ENCODE assay signal across 2 cellular contexts in genomic region chr2:2859732-2860131, GRCh38.
TF ChIP-seq lines count a peak whose summit lies in the region.

No MANE protein-coding gene starts in this region.

TF ChIP-seq in HepG2, 621 proteins besides CTCF, POLR2A, EP300 and RAD21 (continued from another document):
- TF ChIP-seq CREB1 (IDR thresholded peaks at IDR 0.05) (0 out of 2 replicates have a peak, but pooled peaks have one; percentile 1), CREB1 (CRISPR knock-in tag; IDR thresholded peaks at IDR 0.05) (no peak), USF2 (IDR thresholded peaks at IDR 0.05; ENCODE audit: low read depth, low read length) (peak; percentile 79), USF2 (CRISPR knock-in tag; IDR thresholded peaks at IDR 0.05; ENCODE audit: borderline replicate concordance) (no peak), RAD51 (IDR thresholded peaks at IDR 0.05; ENCODE audit: borderline replicate concordance) (peak; percentile 86), MNT (IDR thresholded peaks at IDR 0.05) (peak; percentile 100), REXO4 (CRISPR knock-in tag; IDR thresholded peaks at IDR 0.05; ENCODE audit: borderline replicate concordance) (no peak)
TF ChIP-seq in HepG2: peak in this region for 4.

TF ChIP-seq in K562, 482 proteins besides CTCF, POLR2A, EP300 and RAD21:
- TF ChIP-seq MAX (CRISPR knock-in tag; IDR thresholded peaks at IDR 0.05) (0 out of 2 replicates have a peak, but pooled peaks have one; percentile 34), DPF2 (IDR thresholded peaks at IDR 0.05) (no peak), LEF1 (IDR thresholded peaks at IDR 0.05) (no peak), TFE3 (CRISPR knock-in tag; IDR thresholded peaks at IDR 0.05) (peak; percentile 47), USF1 (CRISPR knock-in tag; IDR thresholded peaks at IDR 0.05) (peak; percentile 50)
